In genomic region chr7:16945372-16945771, GRCh38 we compare ENCODE assay signal across 20 cellular contexts.
DNase-seq lines count a peak whose midpoint lies in the region; ATAC-seq and TF ChIP-seq lines count a peak whose summit lies in the region.
"Had no signal": no experiment of that assay in that cellular context is flagged by ENCODE, and none has a peak within 500 bp of the region (broad histone marks: within the 10 kb centered on the region; RNA-seq: fewer than 3 reads in every experiment).

No MANE protein-coding gene starts in this region.

- H3K4me1 Mint-ChIP-seq in CD14-positive monocyte: peaks cover 14% of the 10 kb centered on the region
- H3K4me1 Mint-ChIP-seq: B cell; CD8-positive, alpha-beta memory T cell had no signal

- no peak for DNase-seq in CD14-positive monocyte (ENCODE audit: low spot score)
- peak; percentile 81 for DNase-seq in SK-MEL-5 (ENCODE audit: low read depth, low spot score)
- peak; percentile 77 for DNase-seq in foreskin melanocyte
- DNase-seq in thyroid gland: no peak
- DNase-seq in right atrium auricular region (ENCODE audit: low spot score): no peak
- DNase-seq: Calu3; CD4-positive, alpha-beta T cell; CD8-positive, alpha-beta memory T cell; COR-L47; DMS53; DMS79 treated with DMSO at 0.1 percent for 48 hours; GF-D8; GM23248; HFFc6 had no signal

- peaks cover 2 to 14% of the 10 kb centered on the region in 2 donors for H3K36me3 Mint-ChIP-seq in CD14-positive monocyte

- TF ChIP-seq CTCF in CD14-positive monocyte (IDR thresholded peaks at IDR 0.05) (no peak), thyroid gland (IDR thresholded peaks at IDR 0.05) (no peak), right atrium auricular region (IDR thresholded peaks at IDR 0.05) (no peak)

- peaks cover 0 to 3% (median 2%) of the 10 kb centered on the region in 3 donors for H3K27me3 Mint-ChIP-seq in CD14-positive monocyte (ENCODE audit: low read depth in 3 of 3)
- H3K27me3 Mint-ChIP-seq: B cell; CD4-positive, alpha-beta T cell had no signal

- H3K4me3 Mint-ChIP-seq in CD14-positive monocyte: no peak overlapping the region
- H3K4me3 Mint-ChIP-seq: B cell; CD4-positive, alpha-beta T cell; CD8-positive, alpha-beta memory T cell; HFFc6 had no signal

- H3K27ac Mint-ChIP-seq in CD14-positive monocyte: peak overlapping the region in 6 of 7 donors; percentile 1 to 80 (median 25)
- H3K27ac Mint-ChIP-seq: B cell; CD4-positive, alpha-beta T cell; HFFc6 had no signal

- WGBS in thyroid gland, 2 donors: 96 to 97% methylated on average over 5 of the region's 5 CpGs

- TF ChIP-seq POLR2A in thyroid gland (IDR thresholded peaks at IDR 0.05): no peak

- in situ Hi-C loops in SK-MEL-5 (cut with HindIII; ENCODE audit: low pct_unique_long_range_greater_than_20kb, low sequenced_read_pairs): no loop called here

- no peak overlapping the region for H3K4me3 ChIP-seq in thyroid gland (replicated peaks in 1 of 3)
- no peak overlapping the region for H3K4me3 ChIP-seq in right atrium auricular region
- H3K4me3 ChIP-seq: BLaER1, GM23248, HAP-1 had no signal

- ATAC-seq in GM21367 (IDR thresholded peaks at IDR 0.05; ENCODE audit: unreplicated experiment): no peak

- H3K4me1 ChIP-seq in thyroid gland (peaks cover 5 to 6% of the 10 kb centered on the region in 2 donors), right atrium auricular region (no peaks in the 10 kb centered on the region)
- H3K4me1 ChIP-seq: HAP-1 had no signal

- intact Hi-C loops in CD14-positive monocyte (cut with micrococcal nuclease) (no loop called here), thyroid gland (cut with DNase I) (no loop called here)

- no peaks in the 10 kb centered on the region for H3K36me3 ChIP-seq in thyroid gland
- no peaks in the 10 kb centered on the region for H3K36me3 ChIP-seq in right atrium auricular region
- H3K36me3 ChIP-seq: BLaER1, HAP-1 had no signal

- peaks cover 18 to 30% (median 27%) of the 10 kb centered on the region in 7 donors for H3K9me3 Mint-ChIP-seq in CD14-positive monocyte

- H3K27ac ChIP-seq in thyroid gland: no peak overlapping the region
- H3K27ac ChIP-seq in right atrium auricular region: no peak overlapping the region
- H3K27ac ChIP-seq: 22Rv1, BLaER1, C4-2B, GM23248 had no signal

- H3K27me3 ChIP-seq in thyroid gland: no peaks in the 10 kb centered on the region
- no peaks in the 10 kb centered on the region for H3K27me3 ChIP-seq in right atrium auricular region
- H3K27me3 ChIP-seq: BLaER1 had no signal

- H3K9me3 ChIP-seq in thyroid gland (no peaks in the 10 kb centered on the region), right atrium auricular region (peaks cover 0 to 14% of the 10 kb centered on the region in 2 donors)

Comparison
In these comparisons a context has a peak if more than half of its experiments do, and no peak if none do; other contexts are left out.
1. DNase-seq: peak in SK-MEL-5 (single experiment) and foreskin melanocyte (single experiment); none in CD14-positive monocyte (single experiment), thyroid gland (0 of 2) and right atrium auricular region (single experiment).